ENCODE assay signal across 8 cellular contexts in the genomic region with DNA sequence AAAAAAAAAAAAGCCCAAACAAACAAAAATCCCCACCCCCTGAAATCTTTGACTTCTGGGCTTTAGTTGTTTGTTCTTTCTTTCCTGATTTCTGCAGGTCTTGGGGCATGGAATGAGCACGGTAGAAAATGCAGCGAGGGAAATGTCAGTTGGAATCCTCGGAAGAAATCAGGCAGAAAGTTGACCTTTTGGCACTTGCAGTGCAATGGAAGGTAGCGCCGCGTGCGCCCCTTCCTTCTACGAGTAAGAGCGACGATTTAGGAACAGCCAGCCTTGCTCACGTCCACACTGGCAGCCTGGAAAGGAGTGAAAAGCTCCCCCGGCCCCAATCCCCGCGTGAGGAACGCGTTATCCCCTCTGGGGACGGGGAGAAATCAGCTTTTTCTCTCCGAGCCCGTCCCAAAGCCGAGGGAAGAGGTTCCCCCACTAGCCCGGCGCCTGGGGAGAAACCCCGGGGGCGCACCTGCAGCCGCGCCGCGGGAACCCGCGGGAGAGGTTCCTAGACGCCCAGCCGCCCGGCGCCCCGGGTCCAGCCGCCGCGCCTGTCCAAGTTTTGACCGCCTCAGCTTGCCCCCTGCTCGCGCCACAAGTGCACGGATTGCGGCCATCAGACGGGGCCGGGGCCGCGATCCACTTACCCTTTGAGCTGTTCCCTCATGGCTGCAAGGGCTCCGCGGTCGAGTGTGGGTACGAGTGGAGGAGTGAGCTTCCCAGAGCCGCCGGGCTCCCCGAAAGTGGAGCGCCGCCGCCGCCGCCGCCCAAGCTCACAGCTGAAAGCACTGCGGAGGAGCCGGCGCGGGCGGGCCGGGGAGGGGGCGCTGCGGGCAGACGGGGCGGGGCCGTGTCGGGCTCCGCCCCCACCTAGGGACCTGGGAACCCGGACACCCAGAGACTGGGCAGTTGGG.
DNase-seq lines count a peak whose midpoint lies in the region; ATAC-seq and TF ChIP-seq lines count a peak whose summit lies in the region.

No MANE protein-coding gene starts in this region.

- H3K36me3 ChIP-seq in Peyer's patch (no peaks in the 10 kb centered on the region), lower lobe of right lung (no peaks in the 10 kb centered on the region), thyroid gland (no peaks in the 10 kb centered on the region)

- TF ChIP-seq CTCF in Peyer's patch (IDR thresholded peaks at IDR 0.05), result no peak
- no peak for TF ChIP-seq CTCF in coronary artery (IDR thresholded peaks at IDR 0.05)
- no peak for TF ChIP-seq CTCF in lower lobe of right lung (IDR thresholded peaks at IDR 0.05)
- no peak for TF ChIP-seq CTCF in thyroid gland (IDR thresholded peaks at IDR 0.05)

- ATAC-seq in GM18519 (IDR thresholded peaks at IDR 0.05; ENCODE audit: low FRiP score, unreplicated experiment), result peak; percentile 63
- peak; percentile 80 for ATAC-seq in HG02938 (IDR thresholded peaks at IDR 0.05; ENCODE audit: unreplicated experiment)
- peak; percentile 92 to 95 for ATAC-seq in lower lobe of right lung

- peak overlapping the region; percentile 36 to 59 (median 51) for H3K27ac ChIP-seq in Peyer's patch
- peak overlapping the region in 1 of 2 donors; percentile 56 for H3K27ac ChIP-seq in coronary artery
- peak overlapping the region; percentile 51 for H3K27ac ChIP-seq in lower lobe of right lung
- peak overlapping the region; percentile 4 to 70 (median 61) for H3K27ac ChIP-seq in thyroid gland

- H3K9me3 ChIP-seq in Peyer's patch, result no peaks in the 10 kb centered on the region
- H3K9me3 ChIP-seq in lower lobe of right lung, result no peaks in the 10 kb centered on the region
- H3K9me3 ChIP-seq in thyroid gland, result no peaks in the 10 kb centered on the region

- peak overlapping the region; percentile 43 to 72 (median 59) for H3K4me3 ChIP-seq in Peyer's patch
- peak overlapping the region; percentile 75 for H3K4me3 ChIP-seq in coronary artery
- peak overlapping the region; percentile 60 for H3K4me3 ChIP-seq in lower lobe of right lung
- H3K4me3 ChIP-seq in thyroid gland (replicated peaks in 1 of 3), result peak overlapping the region in 2 of 3 donors; percentile 41 to 58

- no peaks in the 10 kb centered on the region for H3K27me3 ChIP-seq in Peyer's patch
- no peaks in the 10 kb centered on the region for H3K27me3 ChIP-seq in lower lobe of right lung (ENCODE audit: low read depth)
- H3K27me3 ChIP-seq in thyroid gland, result no peaks in the 10 kb centered on the region

- 0% methylated on average over 17 to 24 of the region's 74 CpGs for WGBS in thyroid gland, 2 donors

- peak; percentile 60 for DNase-seq in AG08396 (ENCODE audit: low spot score)
- DNase-seq in Peyer's patch, result peak; percentile 46 to 73 (median 71)
- no peak for DNase-seq in coronary artery (ENCODE audit: low spot score)
- peak; percentile 66 for DNase-seq in lower lobe of right lung
- peak; percentile 63 to 64 for DNase-seq in thyroid gland
- no peak for DNase-seq in DMS79 treated with DMSO at 0.1 percent for 48 hours (lab: John Stamatoyannopoulos, UW)

- intact Hi-C loops in lower lobe of right lung (cut with DNase I) (no loop called here), thyroid gland (cut with DNase I) (no loop called here)

- TF ChIP-seq POLR2A in Peyer's patch (IDR thresholded peaks at IDR 0.05) (peak in 1 of 2 donors; percentile 14), thyroid gland (IDR thresholded peaks at IDR 0.05) (peak in 1 of 2 donors; percentile 53)

- H3K4me1 ChIP-seq in Peyer's patch, result no peaks in the 10 kb centered on the region
- H3K4me1 ChIP-seq in lower lobe of right lung, result no peaks in the 10 kb centered on the region
- no peaks in the 10 kb centered on the region for H3K4me1 ChIP-seq in thyroid gland

Comparison
In these comparisons a context has a peak if more than half of its experiments do, and no peak if none do; other contexts are left out.
1. DNase-seq: peak in AG08396 (single experiment), Peyer's patch (3 of 3), lower lobe of right lung (single experiment) and thyroid gland (2 of 2); none in coronary artery (single experiment) and DMS79 treated with DMSO at 0.1 percent for 48 hours (single experiment).
2. Peak in every context shown above with its lines, with median percentiles within 50 percentile points of each other: ATAC-seq and H3K4me3 ChIP-seq.